ENCODE assay signal across 14 cellular contexts in the genomic region with DNA sequence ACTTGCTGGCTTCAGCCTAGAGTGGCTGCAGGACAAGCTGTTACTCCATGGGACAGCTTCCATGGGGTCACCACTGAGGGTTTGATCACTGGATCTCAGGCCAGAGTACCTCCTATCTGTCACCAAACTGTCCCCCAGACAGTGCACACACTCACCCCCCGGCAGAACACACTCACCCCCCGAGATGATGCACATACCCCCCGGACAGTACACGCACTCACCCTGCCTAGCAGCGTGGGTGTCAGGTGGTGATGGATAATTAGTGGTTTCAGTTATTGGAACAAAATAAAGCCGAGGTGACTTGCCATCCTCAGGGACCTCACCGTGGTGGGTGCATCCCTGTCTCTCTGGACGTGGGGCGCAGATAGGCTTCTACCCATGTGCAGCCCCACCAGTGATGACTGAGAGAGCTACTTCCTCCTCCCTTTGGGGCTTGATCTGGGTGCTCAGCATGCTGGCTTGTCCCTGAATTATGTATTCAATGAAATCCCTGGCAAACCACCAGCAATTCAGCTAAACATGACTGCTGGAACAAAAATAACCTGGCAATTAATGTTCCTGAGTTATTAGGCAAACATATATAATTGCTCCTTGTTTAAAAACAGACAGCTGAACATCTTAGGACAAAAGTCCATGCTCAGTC.
DNase-seq lines count a peak whose midpoint lies in the region; TF ChIP-seq lines count a peak whose summit lies in the region.
"Had no signal": no experiment of that assay in that cellular context is flagged by ENCODE, and none has a peak within 500 bp of the region (broad histone marks: within the 10 kb centered on the region; RNA-seq: fewer than 3 reads in every experiment).

No MANE protein-coding gene starts in this region.

- H3K4me3 ChIP-seq in effector memory CD4-positive, alpha-beta T cell (ENCODE audit: insufficient read depth, low read depth, low read length, poor library complexity, severe bottlenecking), result no peak overlapping the region
- H3K4me3 ChIP-seq: HAP-1, PC-9, SK-N-MC had no signal

- DNase-seq in NCI-H2081 (lab: John Stamatoyannopoulos, UW), result peak; percentile 12 to 69
- DNase-seq in NCI-H2081 treated with DMSO at 0.1 percent for 48 hours (lab: John Stamatoyannopoulos, UW), result no peak
- DNase-seq in NCI-H1694 (lab: John Stamatoyannopoulos, UW), result peak; percentile 33
- DNase-seq in substantia nigra (lab: John Stamatoyannopoulos, UW), result no peak
- no peak for DNase-seq in effector memory CD4-positive, alpha-beta T cell
- DNase-seq in iPS-NIHi11 (ENCODE audit: low spot score), result no peak
- no peak for DNase-seq in NCI-H526 (lab: John Stamatoyannopoulos, UW)
- DNase-seq: DMS79 treated with DMSO at 0.1 percent for 48 hours, NCI-H187, NCI-H524, PC-9 had no signal

- no peaks in the 10 kb centered on the region for H3K4me1 ChIP-seq in effector memory CD4-positive, alpha-beta T cell (ENCODE audit: control insufficient read depth, insufficient read depth, low read length, poor library complexity, severe bottlenecking)
- H3K4me1 ChIP-seq: HAP-1 had no signal

- H3K36me3 ChIP-seq in effector memory CD4-positive, alpha-beta T cell (ENCODE audit: control insufficient read depth, insufficient read depth, low read length), result peaks cover 41% of the 10 kb centered on the region

- H3K9me3 ChIP-seq in effector memory CD4-positive, alpha-beta T cell (ENCODE audit: control insufficient read depth, low read length), result no peaks in the 10 kb centered on the region
- H3K9me3 ChIP-seq: HAP-1 had no signal

- H3K27ac ChIP-seq in VCaP (peak overlapping the region; percentile 89), substantia nigra (ENCODE audit: low read depth, low read length, poor library complexity, severe bottlenecking) (peak overlapping the region; percentile 18)
- no peak overlapping the region for H3K27ac ChIP-seq in effector memory CD4-positive, alpha-beta T cell (ENCODE audit: insufficient read depth, low read length, poor library complexity, severe bottlenecking)
- H3K27ac ChIP-seq: PC-9, SK-N-MC had no signal

- TF ChIP-seq CTCF in VCaP (conservative IDR thresholded peaks at IDR 0.05), result no peak

- no peaks in the 10 kb centered on the region for H3K27me3 ChIP-seq in effector memory CD4-positive, alpha-beta T cell (replicated peaks; ENCODE audit: control insufficient read depth, insufficient read depth, low read length, poor library complexity, severe bottlenecking)

Comparison
In these comparisons a context has a peak if more than half of its experiments do, and no peak if none do; other contexts are left out.
1. DNase-seq: peak in NCI-H2081 (2 of 2) and NCI-H1694 (single experiment); none in NCI-H2081 treated with DMSO at 0.1 percent for 48 hours (single experiment), substantia nigra (0 of 49), effector memory CD4-positive, alpha-beta T cell (0 of 3), iPS-NIHi11 (single experiment) and NCI-H526 (0 of 2).